In the genomic region with DNA sequence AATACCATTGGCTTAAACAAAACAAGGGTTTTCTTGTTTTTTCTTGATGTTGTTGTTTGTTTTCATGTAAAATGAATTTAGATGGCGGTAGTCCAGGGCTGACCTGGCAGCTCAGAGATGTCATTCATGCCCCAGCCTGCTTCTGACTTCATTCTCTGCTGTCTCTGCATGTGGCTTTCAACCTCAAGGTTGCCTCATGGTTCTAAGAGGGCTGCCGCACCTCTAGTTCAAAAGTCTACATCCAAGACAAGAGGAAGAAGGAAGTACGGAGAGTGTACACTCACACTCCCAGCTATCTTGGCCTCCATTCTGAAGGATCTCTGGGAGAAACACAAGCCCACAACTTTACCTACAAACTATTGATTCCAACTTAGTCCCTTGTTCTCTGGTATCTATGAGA, we compare ENCODE assay signal across 11 cellular contexts. TPM values are rescaled to one million over a fixed set of nuclear protein-coding genes. Genes with fewer than 3 reads are reported as not detected.
DNase-seq lines count a peak whose midpoint lies in the region; ATAC-seq, FAIRE-seq and TF ChIP-seq lines count a peak whose summit lies in the region.
"Had no signal": no experiment of that assay in that cellular context is flagged by ENCODE, and none has a peak within 500 bp of the region (broad histone marks: within the 10 kb centered on the region; RNA-seq: fewer than 3 reads in every experiment).

No MANE protein-coding gene starts in this region.

- H3K9me3 ChIP-seq in HepG2 (ENCODE audit: low read length) (no peaks in the 10 kb centered on the region), right lobe of liver (no peaks in the 10 kb centered on the region), mucosa of descending colon (no peaks in the 10 kb centered on the region)

- no peak overlapping the region for H3K27ac ChIP-seq in HepG2 (ENCODE audit: extremely low read length, insufficient read depth, low read length)
- H3K27ac ChIP-seq in right lobe of liver = no peak overlapping the region

- ATAC-seq in HepG2 = no peak
- no peak for ATAC-seq in right lobe of liver
- no peak for ATAC-seq in activated naive CD8-positive, alpha-beta T cell treated with anti-CD3 and anti-CD28 coated beads, Interleukin-2, amount 50 U/mL, for 24 hours
- ATAC-seq in mucosa of descending colon = peak; percentile 41

- WGBS in HepG2 (ENCODE audit: low lambda C conversion rate) = 96% methylated on average over 3 of the region's 3 CpGs
- 92% methylated on average over 2 of the region's 3 CpGs for WGBS in right lobe of liver (ENCODE audit: insufficient coverage, low coverage, low lambda C conversion rate, missing lambda C conversion rate)

- H3K4me3 ChIP-seq in HepG2 (replicated peaks in 1 of 3; ENCODE audit: insufficient read depth in 1 of 3, low read depth in 2 of 3, low read length in 3 of 3) (no peak overlapping the region), right lobe of liver (no peak overlapping the region), mucosa of descending colon (no peak overlapping the region)

- TF ChIP-seq POLR2A in HepG2 (IDR thresholded peaks at IDR 0.05; ENCODE audit: insufficient read depth in 1 of 2, low read depth in 2 of 2, low read length in 2 of 2) (no peak), right lobe of liver (IDR thresholded peaks at IDR 0.05) (no peak)

- no peak for TF ChIP-seq CTCF in HepG2 (CRISPR knock-in tag; IDR thresholded peaks at IDR 0.05)
- TF ChIP-seq CTCF in right lobe of liver (IDR thresholded peaks at IDR 0.05) = no peak
- no peak for TF ChIP-seq CTCF in mucosa of descending colon (IDR thresholded peaks at IDR 0.05)

- no peak for TF ChIP-seq RAD21 in HepG2 (CRISPR knock-in tag; IDR thresholded peaks at IDR 0.05)

- no peak for DNase-seq in HepG2 (ENCODE audit: low spot score)
- DNase-seq in right lobe of liver = no peak
- no peak for DNase-seq in activated naive CD8-positive, alpha-beta T cell treated with anti-CD3 and anti-CD28 coated beads, Interleukin-2, amount 50 U/mL, for 24 hours
- DNase-seq in mucosa of descending colon = no peak
- DNase-seq in DMS114 treated with DMSO at 0.1 percent for 48 hours (lab: John Stamatoyannopoulos, UW; ENCODE audit: unreplicated experiment) = no peak
- no peak for DNase-seq in NCI-H128 (lab: John Stamatoyannopoulos, UW; ENCODE audit: unreplicated experiment)
- no peak for DNase-seq in DMS79 (lab: John Stamatoyannopoulos, UW)
- DNase-seq in SHP77 treated with DMSO at 0.1 percent for 48 hours (lab: John Stamatoyannopoulos, UW) = no peak
- DNase-seq: hippocampal formation, NCI-H2081 had no signal

- no TSS peak for BruUV-seq in HepG2 (replicated peaks; lab: Mats Ljungman, UMichigan)

- peaks cover 7% of the 10 kb centered on the region for H3K36me3 Mint-ChIP-seq in activated naive CD8-positive, alpha-beta T cell treated with anti-CD3 and anti-CD28 coated beads, Interleukin-2, amount 50 U/mL, for 24 hours (ENCODE audit: low read depth)

- H3K4me3 Mint-ChIP-seq in activated naive CD8-positive, alpha-beta T cell treated with anti-CD3 and anti-CD28 coated beads, Interleukin-2, amount 50 U/mL, for 24 hours = peak overlapping the region; percentile 97

- H4K20me1 ChIP-seq in HepG2 (ENCODE audit: insufficient read depth, low read length) = no peaks in the 10 kb centered on the region

- POLR2A ChIA-PET in HepG2 (lab: Yijun Ruan, JAX) = no interaction called here

- H3K27me3 ChIP-seq in HepG2 (ENCODE audit: control insufficient read depth in 1 of 2, insufficient read depth in 2 of 2, low read length in 2 of 2) (no peaks in the 10 kb centered on the region; a peak in 1 of 5 replicates), right lobe of liver (no peaks in the 10 kb centered on the region)

- H3K27ac Mint-ChIP-seq in activated naive CD8-positive, alpha-beta T cell treated with anti-CD3 and anti-CD28 coated beads, Interleukin-2, amount 50 U/mL, for 24 hours = peak overlapping the region; percentile 98

- H3K4me1 ChIP-seq in HepG2 (ENCODE audit: insufficient read depth, low read length) (peaks cover 18% of the 10 kb centered on the region), right lobe of liver (peaks cover 0 to 11% (median 0%) of the 10 kb centered on the region in 4 donors), mucosa of descending colon (ENCODE audit: low read depth) (peaks cover 7% of the 10 kb centered on the region)

- CTCF ChIA-PET in HepG2 (lab: Yijun Ruan, JAX; ENCODE audit: low intra/inter-chr PET ratio, low total read pairs) = no interaction called here

- in situ Hi-C loops in HepG2 (cut with HindIII; ENCODE audit: extremely low pct_ligation_motif_present, low pct_unique_long_range_greater_than_20kb) = no loop called here

- TF ChIP-seq EP300 in HepG2 (IDR thresholded peaks at IDR 0.05; ENCODE audit: low read depth in 2 of 2, low read length in 2 of 2) (no peak), HepG2 (CRISPR knock-in tag; IDR thresholded peaks at IDR 0.05; ENCODE audit: borderline replicate concordance) (no peak)

- H3K27me3 Mint-ChIP-seq in activated naive CD8-positive, alpha-beta T cell treated with anti-CD3 and anti-CD28 coated beads, Interleukin-2, amount 50 U/mL, for 24 hours = no peaks in the 10 kb centered on the region

- no peak overlapping the region for H3K4me2 ChIP-seq in HepG2 (ENCODE audit: low read depth, low read length)

- no peak for FAIRE-seq in HepG2 (lab: Jason Lieb, UNC)

- no peak overlapping the region for H2AFZ ChIP-seq in HepG2 (ENCODE audit: low read length)

- no peaks in the 10 kb centered on the region for H3K36me3 ChIP-seq in HepG2 (replicated peaks in 1 of 2; ENCODE audit: control insufficient read depth in 1 of 2, insufficient read depth in 2 of 2, low read length in 2 of 2)
- H3K36me3 ChIP-seq in right lobe of liver = peaks cover 0 to 2% (median 0%) of the 10 kb centered on the region in 4 donors
- H3K36me3 ChIP-seq in mucosa of descending colon (ENCODE audit: low read depth) = no peaks in the 10 kb centered on the region

- H3K79me2 ChIP-seq in HepG2 (ENCODE audit: insufficient read depth, low read length) = no peaks in the 10 kb centered on the region

- H3K9ac ChIP-seq in HepG2 (ENCODE audit: insufficient read depth, low read depth, low read length) = no peak overlapping the region

- H3K4me1 Mint-ChIP-seq in activated naive CD8-positive, alpha-beta T cell treated with anti-CD3 and anti-CD28 coated beads, Interleukin-2, amount 50 U/mL, for 24 hours = peaks cover 37% of the 10 kb centered on the region

- peaks cover 6% of the 10 kb centered on the region for H3K9me3 Mint-ChIP-seq in activated naive CD8-positive, alpha-beta T cell treated with anti-CD3 and anti-CD28 coated beads, Interleukin-2, amount 50 U/mL, for 24 hours

- intact Hi-C loops in HepG2 (cut with micrococcal nuclease; ENCODE audit: unreplicated experiment) = no loop called here
- intact Hi-C loops in right lobe of liver (cut with DNase I) = no loop called here
- intact Hi-C loops in mucosa of descending colon (cut with DNase I, micrococcal nuclease) = no loop called here

RNA-seq across cellular contexts. Expression of a gene that starts 1.2 kb away (rescaled TPM):
- total RNA-seq in HepG2 (2016; rRNA removed; fragmentation: Illumina TruSeq; extraction: Trizol) (2.9 and 4.3 TPM in 2 replicates), right lobe of liver (10 to 100 TPM in 3 of 6 experiments, 1 to 10 TPM in 3; 5.2 to 13.8 (median 9.1) TPM), mucosa of descending colon (10 to 100 TPM; 19.9 to 27.5 (median 26.9) TPM)
- total RNA-seq in HepG2 (2016; cell fraction: cytosol; rRNA removed; fragmentation: Illumina TruSeq; extraction: Trizol; ENCODE audit: low read depth) = 1.1 and 1.8 TPM in 2 replicates
- total RNA-seq in HepG2 (2016; cell fraction: insoluble cytoplasmic fraction; rRNA removed; fragmentation: Illumina TruSeq; extraction: Trizol) = 4.0 and 5.3 TPM in 2 replicates
- 1.1 and 2.7 TPM in 2 replicates for total RNA-seq in HepG2 (2016; cell fraction: membrane; rRNA removed; fragmentation: Illumina TruSeq; extraction: Trizol)
- total RNA-seq in HepG2 (2016; cell fraction: nucleus; rRNA removed; fragmentation: Illumina TruSeq; extraction: Trizol) = 10.3 and 12.7 TPM in 2 replicates
- 5.0 and 6.3 TPM in 2 replicates for polyA plus RNA-seq in HepG2 (2011; rRNA removed)
- polyA plus RNA-seq in HepG2 (2011; cell fraction: cytosol; rRNA removed) = 2.3 and 3.7 TPM in 2 replicates
- 12.9 and 22.9 TPM in 2 replicates for polyA plus RNA-seq in HepG2 (2011; cell fraction: nucleus; rRNA removed)
- 3.7 and 5.2 TPM in 2 replicates for polyA plus RNA-seq in HepG2 (2012)
- polyA plus RNA-seq in HepG2 (2016; cell fraction: cytosol; fragmentation: Illumina TruSeq; extraction: Trizol; ENCODE audit: low read depth) = 0.26 and 0.36 TPM in 2 replicates
- 1.9 and 2.2 TPM in 2 replicates for polyA plus RNA-seq in HepG2 (2016; cell fraction: insoluble cytoplasmic fraction; fragmentation: Illumina TruSeq; extraction: Trizol; ENCODE audit: low read depth)
- 0.65 and 0.73 TPM in 2 replicates for polyA plus RNA-seq in HepG2 (2016; cell fraction: membrane; fragmentation: Illumina TruSeq; extraction: Trizol; ENCODE audit: low read depth)
- 13.4 and 14.1 TPM in 2 replicates for polyA plus RNA-seq in HepG2 (2016; cell fraction: nucleus; fragmentation: Illumina TruSeq; extraction: Trizol; ENCODE audit: insufficient read depth, low read depth)
- 8.0 and 29.3 TPM in 2 replicates for polyA minus RNA-seq in HepG2 (2011; rRNA and poly(A)+ RNA removed; ENCODE audit: low replicate concordance)
- 1.1 and 1.4 TPM in 2 replicates for polyA minus RNA-seq in HepG2 (2011; cell fraction: cytosol; rRNA and poly(A)+ RNA removed)
- 10.0 and 27.5 TPM in 2 replicates for polyA minus RNA-seq in HepG2 (2011; cell fraction: nucleus; rRNA and poly(A)+ RNA removed)
- polyA plus RNA-seq: neural cell had no signal

RNA-seq across cellular contexts. Expression of a gene that starts 18.6 kb away (rescaled TPM):
- total RNA-seq in HepG2 (2016; rRNA removed; fragmentation: Illumina TruSeq; extraction: Trizol) (9.1 and 16.4 TPM in 2 replicates), right lobe of liver (1 to 10 TPM; 3.6 to 8.3 (median 5.2) TPM), mucosa of descending colon (10 to 100 TPM; 26.1 to 37.7 (median 29.1) TPM)
- total RNA-seq in HepG2 (2016; cell fraction: cytosol; rRNA removed; fragmentation: Illumina TruSeq; extraction: Trizol; ENCODE audit: low read depth) = 2.8 and 3.8 TPM in 2 replicates
- 9.2 and 15.3 TPM in 2 replicates for total RNA-seq in HepG2 (2016; cell fraction: insoluble cytoplasmic fraction; rRNA removed; fragmentation: Illumina TruSeq; extraction: Trizol)
- 5.5 and 6.0 TPM in 2 replicates for total RNA-seq in HepG2 (2016; cell fraction: membrane; rRNA removed; fragmentation: Illumina TruSeq; extraction: Trizol)
- 18.6 and 21.3 TPM in 2 replicates for total RNA-seq in HepG2 (2016; cell fraction: nucleus; rRNA removed; fragmentation: Illumina TruSeq; extraction: Trizol)
- 30.4 and 35.0 TPM in 2 replicates for polyA plus RNA-seq in HepG2 (2011; rRNA removed)
- 23.7 and 28.2 TPM in 2 replicates for polyA plus RNA-seq in HepG2 (2011; cell fraction: cytosol; rRNA removed)
- polyA plus RNA-seq in HepG2 (2011; cell fraction: nucleus; rRNA removed) = 33.3 and 38.3 TPM in 2 replicates
- 18.7 and 23.0 TPM in 2 replicates for polyA plus RNA-seq in HepG2 (2012)
- 2.6 and 3.2 TPM in 2 replicates for polyA plus RNA-seq in HepG2 (2016; cell fraction: cytosol; fragmentation: Illumina TruSeq; extraction: Trizol; ENCODE audit: low read depth)
- polyA plus RNA-seq in HepG2 (2016; cell fraction: insoluble cytoplasmic fraction; fragmentation: Illumina TruSeq; extraction: Trizol; ENCODE audit: low read depth) = 11.1 TPM in 2 replicates
- 3.3 and 3.5 TPM in 2 replicates for polyA plus RNA-seq in HepG2 (2016; cell fraction: membrane; fragmentation: Illumina TruSeq; extraction: Trizol; ENCODE audit: low read depth)
- 49.0 and 49.2 TPM in 2 replicates for polyA plus RNA-seq in HepG2 (2016; cell fraction: nucleus; fragmentation: Illumina TruSeq; extraction: Trizol; ENCODE audit: insufficient read depth, low read depth)
- 23.9 and 31.6 TPM in 2 replicates for polyA minus RNA-seq in HepG2 (2011; rRNA and poly(A)+ RNA removed; ENCODE audit: low replicate concordance)
- polyA minus RNA-seq in HepG2 (2011; cell fraction: cytosol; rRNA and poly(A)+ RNA removed) = 10.4 and 12.6 TPM in 2 replicates
- 25.0 and 37.0 TPM in 2 replicates for polyA minus RNA-seq in HepG2 (2011; cell fraction: nucleus; rRNA and poly(A)+ RNA removed)

RNA-seq across cellular contexts. Expression of a gene that starts 37.1 kb away (rescaled TPM):
- total RNA-seq in HepG2 (2016; rRNA removed; fragmentation: Illumina TruSeq; extraction: Trizol) = 8.1 and 13.3 TPM in 2 replicates
- 3.0 and 3.2 TPM in 2 replicates for total RNA-seq in HepG2 (2016; cell fraction: cytosol; rRNA removed; fragmentation: Illumina TruSeq; extraction: Trizol; ENCODE audit: low read depth)
- total RNA-seq in HepG2 (2016; cell fraction: insoluble cytoplasmic fraction; rRNA removed; fragmentation: Illumina TruSeq; extraction: Trizol) = 8.0 and 11.8 TPM in 2 replicates
- 7.8 and 8.0 TPM in 2 replicates for total RNA-seq in HepG2 (2016; cell fraction: membrane; rRNA removed; fragmentation: Illumina TruSeq; extraction: Trizol)
- total RNA-seq in HepG2 (2016; cell fraction: nucleus; rRNA removed; fragmentation: Illumina TruSeq; extraction: Trizol) = 15.9 and 17.1 TPM in 2 replicates
- polyA plus RNA-seq in HepG2 (2011; rRNA removed) = 14.0 and 17.0 TPM in 2 replicates
- 6.9 and 9.3 TPM in 2 replicates for polyA plus RNA-seq in HepG2 (2011; cell fraction: cytosol; rRNA removed)
- polyA plus RNA-seq in HepG2 (2011; cell fraction: nucleus; rRNA removed) = 29.0 and 46.1 TPM in 2 replicates
- polyA plus RNA-seq in HepG2 (2012) = 9.4 and 11.5 TPM in 2 replicates
- polyA plus RNA-seq in HepG2 (2016; cell fraction: cytosol; fragmentation: Illumina TruSeq; extraction: Trizol; ENCODE audit: low read depth) = 0.54 and 0.75 TPM in 2 replicates
- polyA plus RNA-seq in HepG2 (2016; cell fraction: insoluble cytoplasmic fraction; fragmentation: Illumina TruSeq; extraction: Trizol; ENCODE audit: low read depth) = 4.6 and 4.8 TPM in 2 replicates
- 2.4 and 2.5 TPM in 2 replicates for polyA plus RNA-seq in HepG2 (2016; cell fraction: membrane; fragmentation: Illumina TruSeq; extraction: Trizol; ENCODE audit: low read depth)
- polyA plus RNA-seq in HepG2 (2016; cell fraction: nucleus; fragmentation: Illumina TruSeq; extraction: Trizol; ENCODE audit: insufficient read depth, low read depth) = 27.2 and 30.6 TPM in 2 replicates
- 46.1 and 68.9 TPM in 2 replicates for polyA minus RNA-seq in HepG2 (2011; rRNA and poly(A)+ RNA removed; ENCODE audit: low replicate concordance)
- 8.0 and 8.9 TPM in 2 replicates for polyA minus RNA-seq in HepG2 (2011; cell fraction: cytosol; rRNA and poly(A)+ RNA removed)
- polyA minus RNA-seq in HepG2 (2011; cell fraction: nucleus; rRNA and poly(A)+ RNA removed) = 17.8 and 27.4 TPM in 2 replicates
- total RNA-seq in right lobe of liver = 10 to 100 TPM in 4 of 6 experiments, 1 to 10 TPM in 2; 9.0 to 15.9 (median 10.6) TPM
- total RNA-seq in mucosa of descending colon = 10 to 100 TPM; 25.5 to 45.8 (median 34.4) TPM

RNA-seq across cellular contexts. Expression of a gene that starts 56.2 kb away (rescaled TPM):
- total RNA-seq in HepG2 (2016; rRNA removed; fragmentation: Illumina TruSeq; extraction: Trizol) (6.0 and 12.2 TPM in 2 replicates), right lobe of liver (1 to 10 TPM; 1.9 to 5.3 (median 3.7) TPM), mucosa of descending colon (10 to 100 TPM in 1 of 3 donors, 1 to 10 TPM in 2; 7.0 to 12.6 (median 9.2) TPM)
- total RNA-seq in HepG2 (2016; cell fraction: cytosol; rRNA removed; fragmentation: Illumina TruSeq; extraction: Trizol; ENCODE audit: low read depth) = 2.6 and 2.7 TPM in 2 replicates
- 5.9 and 11.3 TPM in 2 replicates for total RNA-seq in HepG2 (2016; cell fraction: insoluble cytoplasmic fraction; rRNA removed; fragmentation: Illumina TruSeq; extraction: Trizol)
- total RNA-seq in HepG2 (2016; cell fraction: membrane; rRNA removed; fragmentation: Illumina TruSeq; extraction: Trizol) = 3.3 and 3.6 TPM in 2 replicates
- 18.5 and 19.7 TPM in 2 replicates for total RNA-seq in HepG2 (2016; cell fraction: nucleus; rRNA removed; fragmentation: Illumina TruSeq; extraction: Trizol)
- polyA plus RNA-seq in HepG2 (2011; rRNA removed) = 10.8 and 15.4 TPM in 2 replicates
- polyA plus RNA-seq in HepG2 (2011; cell fraction: cytosol; rRNA removed) = 8.1 and 9.6 TPM in 2 replicates
- 24.5 and 30.2 TPM in 2 replicates for polyA plus RNA-seq in HepG2 (2011; cell fraction: nucleus; rRNA removed)
- 8.5 and 8.6 TPM in 2 replicates for polyA plus RNA-seq in HepG2 (2012)
- polyA plus RNA-seq in HepG2 (2016; cell fraction: cytosol; fragmentation: Illumina TruSeq; extraction: Trizol; ENCODE audit: low read depth) = 0.77 and 0.96 TPM in 2 replicates
- 4.7 and 5.5 TPM in 2 replicates for polyA plus RNA-seq in HepG2 (2016; cell fraction: insoluble cytoplasmic fraction; fragmentation: Illumina TruSeq; extraction: Trizol; ENCODE audit: low read depth)
- 1.7 and 2.0 TPM in 2 replicates for polyA plus RNA-seq in HepG2 (2016; cell fraction: membrane; fragmentation: Illumina TruSeq; extraction: Trizol; ENCODE audit: low read depth)
- 17.6 and 22.8 TPM in 2 replicates for polyA plus RNA-seq in HepG2 (2016; cell fraction: nucleus; fragmentation: Illumina TruSeq; extraction: Trizol; ENCODE audit: insufficient read depth, low read depth)
- 2.5 and 22.6 TPM in 2 replicates for polyA minus RNA-seq in HepG2 (2011; rRNA and poly(A)+ RNA removed; ENCODE audit: low replicate concordance)
- polyA minus RNA-seq in HepG2 (2011; cell fraction: cytosol; rRNA and poly(A)+ RNA removed) = 6.1 and 6.4 TPM in 2 replicates
- 29.2 and 34.7 TPM in 2 replicates for polyA minus RNA-seq in HepG2 (2011; cell fraction: nucleus; rRNA and poly(A)+ RNA removed)
